ENCODE assay signal across 1 cellular context in genomic region chr9:73199886-73200285, GRCh38.
TF ChIP-seq lines count a peak whose summit lies in the region.

No MANE protein-coding gene starts in this region.

TF ChIP-seq in SK-N-SH treated with all-trans-retinoic acid at 6 μM for 48 hours, 23 proteins besides CTCF, POLR2A, EP300 and RAD21 (continued from another document):
- TF ChIP-seq GLIS3 (CRISPR knock-in tag; IDR thresholded peaks at IDR 0.05) (no peak), CSRNP3 (CRISPR knock-in tag; IDR thresholded peaks at IDR 0.05) (no peak), ARNTL (CRISPR knock-in tag; IDR thresholded peaks at IDR 0.05; ENCODE audit: borderline replicate concordance, low read depth) (no peak), ZFP3 (CRISPR knock-in tag; IDR thresholded peaks at IDR 0.05) (no peak), ZNF565 (CRISPR knock-in tag; conservative IDR thresholded peaks at IDR 0.05; ENCODE audit: low read depth) (no peak), OSR1 (CRISPR knock-in tag; IDR thresholded peaks at IDR 0.05) (no peak), ZNF8 (CRISPR knock-in tag; IDR thresholded peaks at IDR 0.05) (no peak), ESRRG (CRISPR knock-in tag; IDR thresholded peaks at IDR 0.05) (no peak), BACH2 (CRISPR knock-in tag; IDR thresholded peaks at IDR 0.05; ENCODE audit: borderline replicate concordance) (no peak)
